ENCODE assay signal across 14 cellular contexts in genomic region chr4:78345237-78345636, GRCh38.
"Had no signal": no experiment of that assay in that cellular context is flagged by ENCODE, and none has a peak within 500 bp of the region (broad histone marks: within the 10 kb centered on the region; RNA-seq: fewer than 3 reads in every experiment).

No MANE protein-coding gene starts in this region.

- DNase-seq: activated CD4-positive, alpha-beta T cell treated with anti-CD3 and anti-CD28 coated beads, Interleukin-2, amount 10 ng/mL, durations not matched to agents 7 days and 5 days; activated CD8-positive, alpha-beta T cell treated with anti-CD3 and anti-CD28 coated beads, Interleukin-2, amount 10 ng/mL, durations not matched to agents 7 days and 5 days; activated naive CD4-positive, alpha-beta T cell treated with Interleukin-2 at 50 U/mL for 16 hours; activated naive CD8-positive, alpha-beta T cell treated with anti-CD3 and anti-CD28 coated beads, Interleukin-2, amount 10 ng/mL, durations not matched to agents 7 days and 5 days; activated T-cell treated with anti-CD3 and anti-CD28 coated beads, Interleukin-2, amount 50 U/mL, for 24 hours; body of pancreas; islet precursor cell; nucleus accumbens; spleen; stimulated activated CD8-positive, alpha-beta memory T cell treated with anti-CD3 and anti-CD28 coated beads, Interleukin-4, amount 100 ng/mL, for 48 hours; stimulated activated naive CD4-positive, alpha-beta T cell; thyroid gland had no signal

- ATAC-seq: activated CD8-positive, alpha-beta T cell treated with anti-CD3 and anti-CD28 coated beads, Interleukin-2, amount 10 ng/mL, durations not matched to agents 7 days and 5 days; body of pancreas; left lobe of liver; sciatic nerve had no signal
